Comparison of ENCODE assay signal across 8 cellular contexts in genomic region chr1:8623651-8624192, GRCh38.
DNase-seq lines count a peak whose midpoint lies in the region; ATAC-seq, FAIRE-seq and TF ChIP-seq lines count a peak whose summit lies in the region.
"Not testable (repeated sequence)": the region's sequence is repeated elsewhere in the genome, so short reads cannot be mapped to it uniquely, and the experiment has no call there.

No MANE protein-coding gene starts in this region.

- not testable (repeated sequence) for H3K27me3 Mint-ChIP-seq in T-helper 2 cell treated with Interferon-gamma antibody and Interleukin-4, amounts not matched to agents 5 μg/mL and 100 μg/mL, for 36 hours (ENCODE audit: low read depth); activated T-cell treated with anti-CD3 and anti-CD28 coated beads, Interleukin-2, amount 50 U/mL, for 24 hours; stimulated activated naive CD8-positive, alpha-beta T cell treated with anti-CD3 and anti-CD28 coated beads, Interleukin-15, amount 100 ng/mL, for 72 hours

- H3K27ac ChIP-seq in HEK293 (ENCODE audit: extremely low read depth, low read depth, low read length): not testable (repeated sequence)
- H3K27ac ChIP-seq in neutrophil: peak overlapping the region; percentile 57

- CTCF ChIA-PET in HEK293 (lab: Yijun Ruan, JAX): not testable (repeated sequence)

- H3K27ac Mint-ChIP-seq in T-helper 2 cell treated with Interferon-gamma antibody and Interleukin-4, amounts not matched to agents 5 μg/mL and 100 μg/mL, for 36 hours: peak overlapping the region; percentile 9
- peak overlapping the region; percentile 66 for H3K27ac Mint-ChIP-seq in activated T-cell treated with anti-CD3 and anti-CD28 coated beads, Interleukin-2, amount 50 U/mL, for 24 hours
- H3K27ac Mint-ChIP-seq in activated naive CD4-positive, alpha-beta T cell treated with anti-CD3 and anti-CD28 coated beads, Interleukin-2, amount 50 U/mL, for 72 hours; stimulated activated naive CD8-positive, alpha-beta T cell treated with anti-CD3 and anti-CD28 coated beads, Interleukin-15, amount 100 ng/mL, for 72 hours: not testable (repeated sequence)

- POLR2A ChIA-PET in HEK293 (lab: Yijun Ruan, JAX): not testable (repeated sequence)

- not testable (repeated sequence) for H3K9me3 Mint-ChIP-seq in T-helper 2 cell treated with Interferon-gamma antibody and Interleukin-4, amounts not matched to agents 5 μg/mL and 100 μg/mL, for 36 hours; activated T-cell treated with anti-CD3 and anti-CD28 coated beads, Interleukin-2, amount 50 U/mL, for 24 hours; activated naive CD4-positive, alpha-beta T cell treated with anti-CD3 and anti-CD28 coated beads, Interleukin-2, amount 50 U/mL, for 72 hours; stimulated activated naive CD8-positive, alpha-beta T cell treated with anti-CD3 and anti-CD28 coated beads, Interleukin-15, amount 100 ng/mL, for 72 hours

- H3K4me1 ChIP-seq in HEK293 (ENCODE audit: control insufficient read depth, insufficient read depth, low read length) (peaks cover 12% of the 10 kb centered on the region), neutrophil (ENCODE audit: control insufficient read depth in 1 of 2, insufficient read depth in 1 of 2, low read depth in 1 of 2, low read length in 1 of 2) (peaks cover 42 to 46% of the 10 kb centered on the region in 2 experiments)

- not testable (repeated sequence) for H3K36me3 ChIP-seq in HEK293 (ENCODE audit: control insufficient read depth in 2 of 2, insufficient read depth in 1 of 2, low read length in 2 of 2); neutrophil

- not testable (repeated sequence) for TF ChIP-seq CTCF in HEK293 (tag by site-specific recombination; IDR thresholded peaks at IDR 0.05); neutrophil (IDR thresholded peaks at IDR 0.05)

- not testable (repeated sequence) for H3K4me3 ChIP-seq in HEK293 (ENCODE audit: low read depth, low read length); neutrophil (ENCODE audit: low read depth in 1 of 2, low read length in 1 of 2)

- not testable (repeated sequence) for DNase-seq in T-helper 2 cell treated with Interferon-gamma antibody and Interleukin-4, amounts not matched to agents 5 μg/mL and 100 μg/mL, for 36 hours (ENCODE audit: low spot score); activated T-cell treated with anti-CD3 and anti-CD28 coated beads, Interleukin-2, amount 50 U/mL, for 24 hours; activated naive CD4-positive, alpha-beta T cell treated with anti-CD3 and anti-CD28 coated beads, Interleukin-2, amount 50 U/mL, for 72 hours (ENCODE audit: low spot score in 2 of 2); frontal cortex (ENCODE audit: low spot score in 2 of 2)
- DNase-seq in stimulated activated naive CD8-positive, alpha-beta T cell treated with anti-CD3 and anti-CD28 coated beads, Interleukin-15, amount 100 ng/mL, for 72 hours: peak in 1 of 2 donors; percentile 23

- peak; percentile 70 to 76 for ATAC-seq in activated naive CD4-positive, alpha-beta T cell treated with anti-CD3 and anti-CD28 coated beads, Interleukin-2, amount 50 U/mL, for 72 hours
- peak; percentile 81 for ATAC-seq in stimulated activated naive CD8-positive, alpha-beta T cell treated with anti-CD3 and anti-CD28 coated beads, Interleukin-15, amount 100 ng/mL, for 72 hours

- H3K27me3 ChIP-seq in neutrophil: not testable (repeated sequence)

- H3K4me1 Mint-ChIP-seq in T-helper 2 cell treated with Interferon-gamma antibody and Interleukin-4, amounts not matched to agents 5 μg/mL and 100 μg/mL, for 36 hours (ENCODE audit: low read depth): peaks cover 36% of the 10 kb centered on the region
- peaks cover 43% of the 10 kb centered on the region for H3K4me1 Mint-ChIP-seq in activated T-cell treated with anti-CD3 and anti-CD28 coated beads, Interleukin-2, amount 50 U/mL, for 24 hours (ENCODE audit: low read depth)
- H3K4me1 Mint-ChIP-seq in stimulated activated naive CD8-positive, alpha-beta T cell treated with anti-CD3 and anti-CD28 coated beads, Interleukin-15, amount 100 ng/mL, for 72 hours: peaks cover 32% of the 10 kb centered on the region

- peaks cover 11% of the 10 kb centered on the region for H3K36me3 Mint-ChIP-seq in T-helper 2 cell treated with Interferon-gamma antibody and Interleukin-4, amounts not matched to agents 5 μg/mL and 100 μg/mL, for 36 hours (ENCODE audit: low read depth)
- not testable (repeated sequence) for H3K36me3 Mint-ChIP-seq in activated T-cell treated with anti-CD3 and anti-CD28 coated beads, Interleukin-2, amount 50 U/mL, for 24 hours (ENCODE audit: low read depth)
- H3K36me3 Mint-ChIP-seq in activated naive CD4-positive, alpha-beta T cell treated with anti-CD3 and anti-CD28 coated beads, Interleukin-2, amount 50 U/mL, for 72 hours: peaks cover 0 to 19% of the 10 kb centered on the region in 2 donors

- FAIRE-seq in G401.6 (lab: Jason Lieb, UNC): peak; percentile 15
- FAIRE-seq in frontal cortex (lab: Jason Lieb, UNC): peak; percentile 64

- not testable (repeated sequence) for H3K9me3 ChIP-seq in HEK293 (ENCODE audit: control insufficient read depth, insufficient read depth, low read depth, low read length); neutrophil

- H3K4me3 Mint-ChIP-seq in T-helper 2 cell treated with Interferon-gamma antibody and Interleukin-4, amounts not matched to agents 5 μg/mL and 100 μg/mL, for 36 hours: peak overlapping the region; percentile 1
- H3K4me3 Mint-ChIP-seq in activated T-cell treated with anti-CD3 and anti-CD28 coated beads, Interleukin-2, amount 50 U/mL, for 24 hours: peak overlapping the region; percentile 27
- H3K4me3 Mint-ChIP-seq in stimulated activated naive CD8-positive, alpha-beta T cell treated with anti-CD3 and anti-CD28 coated beads, Interleukin-15, amount 100 ng/mL, for 72 hours: peak overlapping the region; percentile 38 to 65

TF ChIP-seq in HEK293, 187 proteins besides CTCF, POLR2A, EP300 and RAD21:
- peak; percentile 53; the same call in 1 of the 2 replicates for TF ChIP-seq ZBTB48 (tag by site-specific recombination; IDR thresholded peaks at IDR 0.05)

Comparison
In these comparisons a context has a peak if more than half of its experiments do, and no peak if none do; other contexts are left out.
1. H3K4me3 Mint-ChIP-seq: peak in every context shown above with its lines; median percentile 52 in stimulated activated naive CD8-positive, alpha-beta T cell treated with anti-CD3 and anti-CD28 coated beads, Interleukin-15, amount 100 ng/mL, for 72 hours; 27 in activated T-cell treated with anti-CD3 and anti-CD28 coated beads, Interleukin-2, amount 50 U/mL, for 24 hours; 1 in T-helper 2 cell treated with Interferon-gamma antibody and Interleukin-4, amounts not matched to agents 5 μg/mL and 100 μg/mL, for 36 hours.